ENCODE assay signal across 22 cellular contexts in genomic region chr5:133807348-133807747, GRCh38.
"Had no signal": no experiment of that assay in that cellular context is flagged by ENCODE, and none has a peak within 500 bp of the region (broad histone marks: within the 10 kb centered on the region; RNA-seq: fewer than 3 reads in every experiment).

No MANE protein-coding gene starts in this region.

- H3K4me1 ChIP-seq: foreskin keratinocyte, parathyroid adenoma, testis had no signal

- ATAC-seq: activated CD8-positive, alpha-beta memory T cell treated with anti-CD3 and anti-CD28 coated beads, Interleukin-2, amount 10 ng/mL, durations not matched to agents 7 days and 5 days; foreskin keratinocyte; left lobe of liver; natural killer cell treated with Interleukin-12 subunit alpha and Interleukin-12 subunit beta and Interleukin-15 and Interleukin-18, amount 100 ng/mL, for 72 hours; sciatic nerve; stimulated activated memory B cell treated with anti-CD40 and anti-IgM and Interleukin-4, amounts not matched to agents 10 μg/mL and 1 μg/mL and 100 μg/mL, for 72 hours had no signal

- H3K9me3 ChIP-seq: testis had no signal

- DNase-seq: activated B cell treated with CpG ODN at 0.5 μM for 24 hours; activated CD4-positive, alpha-beta memory T cell treated with anti-CD3 and anti-CD28 coated beads, Interleukin-2, amount 10 ng/mL, durations not matched to agents 7 days and 5 days; activated CD4-positive, alpha-beta T cell treated with anti-CD3 and anti-CD28 coated beads for 48 hours; activated CD8-positive, alpha-beta memory T cell treated with anti-CD3 and anti-CD28 coated beads, Interleukin-2, amount 10 ng/mL, durations not matched to agents 7 days and 5 days; activated naive CD4-positive, alpha-beta T cell; activated naive CD8-positive, alpha-beta T cell treated with anti-CD3 and anti-CD28 coated beads for 36 hours; amniotic stem cell; foreskin keratinocyte; glutamatergic neuron; hippocampal formation; islet precursor cell; stimulated activated CD4-positive, alpha-beta T cell treated with anti-CD3 and anti-CD28 coated beads, Interleukin-4, amount 100 ng/mL, for 4 hours; testis had no signal

- H3K27me3 ChIP-seq: cardiac muscle cell, testis had no signal

- H3K36me3 ChIP-seq: cardiac muscle cell had no signal

- H3K4me3 ChIP-seq: cardiac muscle cell, lung, smooth muscle cell, testis had no signal

- H3K27ac ChIP-seq: cardiac muscle cell, epithelial cell of prostate, foreskin keratinocyte, parathyroid adenoma, testis had no signal
